In genomic region chr1:164771568-164772350, GRCh38 we compare ENCODE assay signal across 2 cellular contexts.
TF ChIP-seq lines count a peak whose summit lies in the region.

No MANE protein-coding gene starts in this region.

TF ChIP-seq in HCT116, 20 proteins besides CTCF, POLR2A, EP300 and RAD21 (continued from another document):
- no peak for TF ChIP-seq EGR1 (IDR thresholded peaks at IDR 0.05; ENCODE audit: low read depth)
- peak; percentile 37 for TF ChIP-seq YY1 (IDR thresholded peaks at IDR 0.05; ENCODE audit: extremely low read depth, insufficient replicate concordance, low read depth, low read length)
- no peak for TF ChIP-seq MAX (IDR thresholded peaks at IDR 0.05)
- no peak for TF ChIP-seq FOSL1 (IDR thresholded peaks at IDR 0.05; ENCODE audit: low read depth)
- no peak for TF ChIP-seq EZH2 (IDR thresholded peaks at IDR 0.05)
- no peak for TF ChIP-seq CEBPB (IDR thresholded peaks at IDR 0.05; ENCODE audit: low read depth)
- TF ChIP-seq EZH2phosphoT487 (IDR thresholded peaks at IDR 0.05; ENCODE audit: borderline replicate concordance) = no peak
- no peak for TF ChIP-seq ELF1 (IDR thresholded peaks at IDR 0.05; ENCODE audit: borderline replicate concordance, low read depth)
- no peak for TF ChIP-seq POLR2AphosphoS5 (IDR thresholded peaks at IDR 0.05; ENCODE audit: low read depth, low read length)
- TF ChIP-seq SIN3A (IDR thresholded peaks at IDR 0.05; ENCODE audit: low read depth) = no peak
- no peak; the same call in 1 of the 2 replicates for TF ChIP-seq SP1 (IDR thresholded peaks at IDR 0.05; ENCODE audit: low read depth)

TF ChIP-seq in SK-N-SH, 30 proteins besides CTCF, POLR2A, EP300 and RAD21:
- TF ChIP-seq REST (IDR thresholded peaks at IDR 0.05; ENCODE audit: low read depth, low read length) = 0 out of 2 replicates have a peak, but pooled peaks have one; percentile 31
- TF ChIP-seq TAF1 (IDR thresholded peaks at IDR 0.05; ENCODE audit: borderline replicate concordance, low read depth, low read length) = no peak; the same call in 1 of the 2 replicates
- TF ChIP-seq IRF3 (IDR thresholded peaks at IDR 0.05; ENCODE audit: low read depth, low read length) = no peak
- TF ChIP-seq NRF1 (IDR thresholded peaks at IDR 0.05; ENCODE audit: low read depth, low read length) = no peak
- TF ChIP-seq ZBTB33 (IDR thresholded peaks at IDR 0.05; ENCODE audit: borderline replicate concordance, low read depth) = 0 out of 2 replicates have a peak, but pooled peaks have one; percentile 51
- TF ChIP-seq CHD2 (IDR thresholded peaks at IDR 0.05; ENCODE audit: low read length, partially characterized antibody) = peak; percentile 11
- TF ChIP-seq RFX5 (IDR thresholded peaks at IDR 0.05; ENCODE audit: low read length) = no peak
- no peak for TF ChIP-seq MEF2A (IDR thresholded peaks at IDR 0.05; ENCODE audit: borderline replicate concordance, low read depth)
- no peak for TF ChIP-seq RCOR1 (IDR thresholded peaks at IDR 0.05; ENCODE audit: low read length)
- TF ChIP-seq TEAD4 (IDR thresholded peaks at IDR 0.05; ENCODE audit: borderline replicate concordance, insufficient read depth) = peak; percentile 81
- peak; percentile 68 for TF ChIP-seq JUND (IDR thresholded peaks at IDR 0.05)
- no peak for TF ChIP-seq GATA2 (CRISPR knock-in tag; IDR thresholded peaks at IDR 0.05)
- TF ChIP-seq, protein P1, sequence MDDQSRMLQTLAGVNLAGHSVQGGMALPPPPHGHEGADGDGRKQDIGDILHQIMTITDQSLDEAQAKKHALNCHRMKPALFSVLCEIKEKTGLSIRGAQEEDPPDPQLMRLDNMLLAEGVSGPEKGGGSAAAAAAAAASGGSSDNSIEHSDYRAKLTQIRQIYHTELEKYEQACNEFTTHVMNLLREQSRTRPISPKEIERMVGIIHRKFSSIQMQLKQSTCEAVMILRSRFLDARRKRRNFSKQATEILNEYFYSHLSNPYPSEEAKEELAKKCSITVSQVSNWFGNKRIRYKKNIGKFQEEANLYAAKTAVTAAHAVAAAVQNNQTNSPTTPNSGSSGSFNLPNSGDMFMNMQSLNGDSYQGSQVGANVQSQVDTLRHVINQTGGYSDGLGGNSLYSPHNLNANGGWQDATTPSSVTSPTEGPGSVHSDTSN (IDR thresholded peaks at IDR 0.05) = peak; percentile 77
- TF ChIP-seq FOXJ3 (CRISPR knock-in tag; IDR thresholded peaks at IDR 0.05) = no peak
- no peak for TF ChIP-seq SMC3 (IDR thresholded peaks at IDR 0.05; ENCODE audit: low read depth, low read length)
- TF ChIP-seq EZH2phosphoT487 (IDR thresholded peaks at IDR 0.05; ENCODE audit: borderline replicate concordance, low read depth) = no peak
- TF ChIP-seq TCF12 (IDR thresholded peaks at IDR 0.05) = peak; percentile 82
- TF ChIP-seq FOXM1 (IDR thresholded peaks at IDR 0.05; ENCODE audit: low read depth) = 0 out of 2 replicates have a peak, but pooled peaks have one; percentile 37
- TF ChIP-seq FOSL2 (IDR thresholded peaks at IDR 0.05; ENCODE audit: borderline replicate concordance, low read depth) = peak; percentile 57; the same call in 1 of the 2 replicates
- 0 out of 2 replicates have a peak, but pooled peaks have one; percentile 34 for TF ChIP-seq SIN3A (IDR thresholded peaks at IDR 0.05; ENCODE audit: borderline replicate concordance, low read depth, low read length)
- TF ChIP-seq, protein P2, sequence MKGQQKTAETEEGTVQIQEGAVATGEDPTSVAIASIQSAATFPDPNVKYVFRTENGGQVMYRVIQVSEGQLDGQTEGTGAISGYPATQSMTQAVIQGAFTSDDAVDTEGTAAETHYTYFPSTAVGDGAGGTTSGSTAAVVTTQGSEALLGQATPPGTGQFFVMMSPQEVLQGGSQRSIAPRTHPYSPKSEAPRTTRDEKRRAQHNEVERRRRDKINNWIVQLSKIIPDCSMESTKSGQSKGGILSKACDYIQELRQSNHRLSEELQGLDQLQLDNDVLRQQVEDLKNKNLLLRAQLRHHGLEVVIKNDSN (IDR thresholded peaks at IDR 0.05; ENCODE audit: borderline replicate concordance, low read depth) = peak; percentile 43; the same call in 1 of the 2 replicates
- TF ChIP-seq, protein P3, sequence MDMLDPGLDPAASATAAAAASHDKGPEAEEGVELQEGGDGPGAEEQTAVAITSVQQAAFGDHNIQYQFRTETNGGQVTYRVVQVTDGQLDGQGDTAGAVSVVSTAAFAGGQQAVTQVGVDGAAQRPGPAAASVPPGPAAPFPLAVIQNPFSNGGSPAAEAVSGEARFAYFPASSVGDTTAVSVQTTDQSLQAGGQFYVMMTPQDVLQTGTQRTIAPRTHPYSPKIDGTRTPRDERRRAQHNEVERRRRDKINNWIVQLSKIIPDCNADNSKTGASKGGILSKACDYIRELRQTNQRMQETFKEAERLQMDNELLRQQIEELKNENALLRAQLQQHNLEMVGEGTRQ (IDR thresholded peaks at IDR 0.05; ENCODE audit: borderline replicate concordance, low read depth, low read length) = no peak
- TF ChIP-seq MAX (IDR thresholded peaks at IDR 0.05; ENCODE audit: low read depth) = peak; percentile 67
- TF ChIP-seq NFIC (IDR thresholded peaks at IDR 0.05; ENCODE audit: borderline replicate concordance) = peak; percentile 65
- TF ChIP-seq RXRA (IDR thresholded peaks at IDR 0.05; ENCODE audit: borderline replicate concordance, low read depth) = peak; percentile 73; the same call in 1 of the 2 replicates
- TF ChIP-seq GABPA (IDR thresholded peaks at IDR 0.05; ENCODE audit: low read depth) = peak; percentile 11; the same call in 1 of the 2 replicates
- TF ChIP-seq MXI1 (IDR thresholded peaks at IDR 0.05; ENCODE audit: low read depth, low read length) = no peak
- peak; percentile 39; the same call in 1 of the 2 replicates for TF ChIP-seq POLR2AphosphoS5 (IDR thresholded peaks at IDR 0.05; ENCODE audit: low read depth, low read length)
- peak; percentile 84; the same call in 1 of the 2 replicates for TF ChIP-seq YY1 (IDR thresholded peaks at IDR 0.05; ENCODE audit: low read depth)
- TF ChIP-seq ELF1 (IDR thresholded peaks at IDR 0.05) = peak; percentile 49; the same call in 1 of the 2 replicates
